ENCODE assay signal across 29 cellular contexts in the genomic region with DNA sequence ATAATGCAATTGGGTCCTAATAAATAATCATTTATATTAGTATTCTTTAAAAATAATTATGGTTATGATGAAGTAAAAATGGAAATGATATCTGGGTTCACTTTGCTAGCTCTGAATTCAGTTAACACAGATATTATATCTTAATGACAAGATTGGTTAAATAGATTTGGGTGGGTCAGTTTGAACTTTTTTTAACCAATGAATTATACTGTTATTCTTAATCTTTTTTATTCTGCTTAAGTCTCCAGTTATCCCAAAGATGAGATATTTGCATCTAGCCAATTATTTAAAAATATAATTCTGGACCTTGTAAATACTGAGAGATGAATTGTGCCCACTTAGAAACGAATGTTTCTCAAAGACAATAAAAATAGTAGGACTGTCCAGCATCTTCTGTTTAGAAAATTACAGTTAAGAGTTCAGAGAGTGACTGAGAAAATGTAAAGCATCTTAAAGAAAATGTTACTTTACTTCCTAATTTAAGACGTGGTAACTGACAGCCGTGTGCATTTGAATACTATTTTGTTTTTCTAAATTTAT.
"Had no signal": no experiment of that assay in that cellular context is flagged by ENCODE, and none has a peak within 500 bp of the region (broad histone marks: within the 10 kb centered on the region; RNA-seq: fewer than 3 reads in every experiment).

No MANE protein-coding gene starts in this region.

- H3K36me3 Mint-ChIP-seq: immature natural killer cell; natural killer cell treated with Interleukin-12 subunit alpha and Interleukin-12 subunit beta and Interleukin-15 and Interleukin-18, amount 100 ng/mL, for 72 hours; stimulated activated naive B cell treated with anti-CD40 and anti-IgM and Interleukin-4, amounts not matched to agents 10 μg/mL and 1 μg/mL and 100 μg/mL, for 72 hours had no signal

- H3K4me1 ChIP-seq: colonic mucosa, left lung, lower lobe of right lung, psoas muscle, right atrium auricular region had no signal

- H3K4me3 Mint-ChIP-seq: activated CD4-positive, alpha-beta memory T cell treated with anti-CD3 and anti-CD28 coated beads, Interleukin-2, amount 10 ng/mL, durations not matched to agents 7 days and 5 days; activated CD4-positive, alpha-beta T cell treated with anti-CD3 and anti-CD28 coated beads, Interleukin-2, amount 10 ng/mL, durations not matched to agents 7 days and 5 days; activated T-cell treated with anti-CD3 and anti-CD28 coated beads, Interleukin-2, amount 50 U/mL, for 24 hours; effector memory CD8-positive, alpha-beta T cell; immature natural killer cell; natural killer cell treated with Interleukin-12 subunit alpha and Interleukin-12 subunit beta and Interleukin-15 and Interleukin-18, amount 100 ng/mL, for 72 hours; stimulated activated naive B cell treated with anti-CD40 and anti-IgM and Interleukin-4, amounts not matched to agents 10 μg/mL and 1 μg/mL and 100 μg/mL, for 72 hours had no signal

- H3K27ac Mint-ChIP-seq: activated CD4-positive, alpha-beta memory T cell treated with anti-CD3 and anti-CD28 coated beads, Interleukin-2, amount 10 ng/mL, durations not matched to agents 7 days and 5 days; activated CD4-positive, alpha-beta T cell treated with anti-CD3 and anti-CD28 coated beads, Interleukin-2, amount 10 ng/mL, durations not matched to agents 7 days and 5 days; activated T-cell treated with anti-CD3 and anti-CD28 coated beads, Interleukin-2, amount 50 U/mL, for 24 hours; effector memory CD8-positive, alpha-beta T cell; immature natural killer cell; natural killer cell treated with Interleukin-12 subunit alpha and Interleukin-12 subunit beta and Interleukin-15 and Interleukin-18, amount 100 ng/mL, for 72 hours; stimulated activated naive B cell treated with anti-CD40 and anti-IgM and Interleukin-4, amounts not matched to agents 10 μg/mL and 1 μg/mL and 100 μg/mL, for 72 hours had no signal

- H3K9me3 Mint-ChIP-seq: activated CD4-positive, alpha-beta memory T cell treated with anti-CD3 and anti-CD28 coated beads, Interleukin-2, amount 10 ng/mL, durations not matched to agents 7 days and 5 days; activated CD4-positive, alpha-beta T cell treated with anti-CD3 and anti-CD28 coated beads, Interleukin-2, amount 10 ng/mL, durations not matched to agents 7 days and 5 days; activated T-cell treated with anti-CD3 and anti-CD28 coated beads, Interleukin-2, amount 50 U/mL, for 24 hours; effector memory CD8-positive, alpha-beta T cell; natural killer cell treated with Interleukin-12 subunit alpha and Interleukin-12 subunit beta and Interleukin-15 and Interleukin-18, amount 100 ng/mL, for 72 hours; stimulated activated naive B cell treated with anti-CD40 and anti-IgM and Interleukin-4, amounts not matched to agents 10 μg/mL and 1 μg/mL and 100 μg/mL, for 72 hours had no signal

- H3K4me1 Mint-ChIP-seq: activated CD4-positive, alpha-beta memory T cell treated with anti-CD3 and anti-CD28 coated beads, Interleukin-2, amount 10 ng/mL, durations not matched to agents 7 days and 5 days; activated CD4-positive, alpha-beta T cell treated with anti-CD3 and anti-CD28 coated beads, Interleukin-2, amount 10 ng/mL, durations not matched to agents 7 days and 5 days; immature natural killer cell; stimulated activated naive B cell treated with anti-CD40 and anti-IgM and Interleukin-4, amounts not matched to agents 10 μg/mL and 1 μg/mL and 100 μg/mL, for 72 hours had no signal

- H3K4me3 ChIP-seq: colonic mucosa, gastroesophageal sphincter, left lung, lower lobe of right lung, mucosa of descending colon, psoas muscle, right atrium auricular region, smooth muscle cell, stomach, testis had no signal

- H3K9me3 ChIP-seq: colonic mucosa, gastroesophageal sphincter, left lung, lower lobe of right lung, mucosa of descending colon, psoas muscle, right atrium auricular region, stomach, testis had no signal

- H3K27me3 Mint-ChIP-seq: activated CD4-positive, alpha-beta memory T cell treated with anti-CD3 and anti-CD28 coated beads, Interleukin-2, amount 10 ng/mL, durations not matched to agents 7 days and 5 days; activated CD4-positive, alpha-beta T cell treated with anti-CD3 and anti-CD28 coated beads, Interleukin-2, amount 10 ng/mL, durations not matched to agents 7 days and 5 days; activated T-cell treated with anti-CD3 and anti-CD28 coated beads, Interleukin-2, amount 50 U/mL, for 24 hours; effector memory CD8-positive, alpha-beta T cell; natural killer cell treated with Interleukin-12 subunit alpha and Interleukin-12 subunit beta and Interleukin-15 and Interleukin-18, amount 100 ng/mL, for 72 hours; stimulated activated naive B cell treated with anti-CD40 and anti-IgM and Interleukin-4, amounts not matched to agents 10 μg/mL and 1 μg/mL and 100 μg/mL, for 72 hours had no signal

- H3K36me3 ChIP-seq: colonic mucosa, gastroesophageal sphincter, left lung, lower lobe of right lung, right atrium auricular region, stomach, WERI-Rb-1 had no signal

- ATAC-seq: effector memory CD8-positive, alpha-beta T cell; gastroesophageal sphincter; left lung; lower lobe of right lung; mucosa of descending colon; natural killer cell treated with Interleukin-12 subunit alpha and Interleukin-12 subunit beta and Interleukin-15 and Interleukin-18, amount 100 ng/mL, for 72 hours; psoas muscle; stimulated activated naive B cell treated with anti-CD40 and anti-IgM and Interleukin-4, amounts not matched to agents 10 μg/mL and 1 μg/mL and 100 μg/mL, for 72 hours had no signal

- H3K27ac ChIP-seq: colonic mucosa, gastroesophageal sphincter, left lung, lower lobe of right lung, psoas muscle, right atrium auricular region, stomach, testis, WERI-Rb-1 had no signal

- H3K27me3 ChIP-seq: colonic mucosa, gastroesophageal sphincter, left lung, right atrium auricular region, stomach, testis had no signal

- DNase-seq: activated CD4-positive, alpha-beta memory T cell treated with anti-CD3 and anti-CD28 coated beads, Interleukin-2, amount 10 ng/mL, durations not matched to agents 7 days and 5 days; activated CD4-positive, alpha-beta T cell treated with anti-CD3 and anti-CD28 coated beads for 1 hour; activated CD4-positive, alpha-beta T cell treated with anti-CD3 and anti-CD28 coated beads, Interleukin-2, amount 10 ng/mL, durations not matched to agents 7 days and 5 days; activated CD8-positive, alpha-beta memory T cell treated with anti-CD3 and anti-CD28 coated beads, Interleukin-2, amount 50 U/mL, for 48 hours; activated gamma-delta T cell treated with Interleukin-2 at 50 U/mL for 16 hours; activated naive CD4-positive, alpha-beta T cell treated with anti-CD3 and anti-CD28 coated beads, Interleukin-2, amount 50 U/mL, for 16 hours; activated T-cell treated with anti-CD3 and anti-CD28 coated beads, Interleukin-2, amount 50 U/mL, for 24 hours; amniotic stem cell; colonic mucosa; effector memory CD8-positive, alpha-beta T cell; erythroblast; head of caudate nucleus; immature natural killer cell; kidney glomerular epithelial cell; left lung; lower lobe of right lung; mesendoderm; mucosa of descending colon; psoas muscle; stimulated activated CD4-positive, alpha-beta T cell treated with anti-CD3 and anti-CD28 coated beads, Interleukin-2, amount 100 ng/mL, for 24 hours; stimulated activated naive B cell treated with anti-CD40 and anti-IgM and Interleukin-4, amounts not matched to agents 10 μg/mL and 1 μg/mL and 100 μg/mL, for 72 hours; stomach; testis; trophoblast cell; WERI-Rb-1 had no signal
